In the genomic region with DNA sequence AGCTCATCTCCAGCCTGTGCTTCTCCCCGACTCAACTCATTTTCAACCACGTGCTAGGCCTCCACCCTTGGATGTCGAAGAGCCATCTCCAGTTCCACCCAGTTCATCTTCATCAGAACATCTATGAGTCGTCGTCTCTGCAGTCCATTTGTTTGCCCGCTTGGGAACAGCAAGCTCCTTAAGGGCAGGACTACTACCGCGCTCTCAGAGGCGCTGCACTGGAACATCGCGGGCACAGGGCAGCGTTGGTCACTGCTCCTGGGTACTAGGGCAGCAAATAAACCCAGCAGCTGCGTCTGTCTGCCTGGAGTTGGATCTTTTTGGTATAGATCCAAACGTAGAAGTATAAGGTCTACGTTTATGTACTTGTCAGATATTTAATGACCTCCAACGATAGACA, we compare ENCODE assay signal across 8 cellular contexts. TPM values are rescaled to one million over a fixed set of nuclear protein-coding genes. Genes with fewer than 3 reads are reported as not detected.
DNase-seq lines count a peak whose midpoint lies in the region; ATAC-seq and TF ChIP-seq lines count a peak whose summit lies in the region.

No MANE protein-coding gene starts in this region.

- CTCF ChIA-PET in activated CD8-positive, alpha-beta T cell treated with anti-CD3 and anti-CD28 coated beads for 36 hours (lab: Charles Lee), result interaction anchor here (1.0 to 1.4 kb wide), 4 partner anchors 21 to 114 kb away, joined by 3 to 8 read pairs (median 3); no protein-coding TSS in a partner anchor

- H3K79me2 ChIP-seq in fibroblast of lung (ENCODE audit: control insufficient read depth, insufficient read depth, low read length), result no peaks in the 10 kb centered on the region

- TF ChIP-seq CTCF in activated CD8-positive, alpha-beta T cell treated with anti-CD3 and anti-CD28 coated beads for 36 hours (IDR thresholded peaks at IDR 0.05), result no peak
- TF ChIP-seq CTCF in fibroblast of lung (conservative IDR thresholded peaks at IDR 0.05 in 1 of 2, IDR thresholded peaks at IDR 0.05 in 1 of 2; ENCODE audit: low read depth in 1 of 2, low read length in 2 of 2), result no peak
- no peak for TF ChIP-seq CTCF in neutrophil (IDR thresholded peaks at IDR 0.05)

- peak; percentile 19 for DNase-seq in activated CD8-positive, alpha-beta T cell treated with anti-CD3 and anti-CD28 coated beads for 36 hours
- peak; percentile 20 to 21 for DNase-seq in fibroblast of lung (ENCODE audit: low read depth in 2 of 2)
- DNase-seq in NCI-H774 (lab: John Stamatoyannopoulos, UW), result no peak
- DNase-seq in NCI-H1694 treated with DMSO at 0.1 percent for 48 hours (lab: John Stamatoyannopoulos, UW), result no peak

- H3K27me3 ChIP-seq in HUES64 (ENCODE audit: insufficient read depth, low read length), result peaks cover 51% of the 10 kb centered on the region
- no peaks in the 10 kb centered on the region for H3K27me3 ChIP-seq in fibroblast of lung (ENCODE audit: control insufficient read depth, insufficient read depth, low read length)
- H3K27me3 ChIP-seq in neutrophil, result no peaks in the 10 kb centered on the region

- 0 out of 2 replicates have a peak, but pooled peaks cover 3% of the 10 kb centered on the region for H3K4me1 ChIP-seq in HUES64 (ENCODE audit: insufficient read depth, low read length)
- H3K4me1 ChIP-seq in fibroblast of lung (ENCODE audit: control insufficient read depth, extremely low read depth, insufficient read depth, low read length), result no peaks in the 10 kb centered on the region
- peaks cover 48 to 49% of the 10 kb centered on the region in 2 experiments for H3K4me1 ChIP-seq in neutrophil (ENCODE audit: control insufficient read depth in 1 of 2, insufficient read depth in 1 of 2, low read depth in 1 of 2, low read length in 1 of 2)

- H3K4me2 ChIP-seq in fibroblast of lung (ENCODE audit: extremely low read depth, insufficient read depth, low read length), result peak overlapping the region; percentile 83

- peak overlapping the region; percentile 90 for H3K27ac Mint-ChIP-seq in activated CD8-positive, alpha-beta T cell treated with anti-CD3 and anti-CD28 coated beads for 36 hours

- H3K9me3 ChIP-seq in HUES64 (ENCODE audit: insufficient read depth, low read depth, low read length) (peaks cover 8% of the 10 kb centered on the region; the same call in 1 of the 2 replicates), fibroblast of lung (ENCODE audit: control insufficient read depth, insufficient read depth, low read depth, low read length) (no peaks in the 10 kb centered on the region), neutrophil (no peaks in the 10 kb centered on the region)

- H3K4me3 ChIP-seq in HUES64 (ENCODE audit: low read length), result peak overlapping the region; percentile 83
- H3K4me3 ChIP-seq in fibroblast of lung (replicated peaks in 1 of 4; ENCODE audit: control extremely low read depth in 1 of 4, insufficient read depth in 1 of 4, low read depth in 3 of 4, low read length in 4 of 4), result peak overlapping the region; percentile 49 to 78 (median 68)
- peak overlapping the region; percentile 90 to 95 for H3K4me3 ChIP-seq in neutrophil (ENCODE audit: low read depth in 1 of 2, low read length in 1 of 2)

- 66% methylated on average over 16 of the region's 16 CpGs for WGBS in HUES64

- peaks cover 36% of the 10 kb centered on the region for H3K4me1 Mint-ChIP-seq in activated CD8-positive, alpha-beta T cell treated with anti-CD3 and anti-CD28 coated beads for 36 hours (ENCODE audit: low read depth)

- POLR2A ChIA-PET in activated CD8-positive, alpha-beta T cell treated with anti-CD3 and anti-CD28 coated beads for 36 hours (lab: Charles Lee), result interaction anchor here (0.6 to 2.3 kb wide), 4 partner anchors 10 to 53 kb away, joined by 3 to 9 read pairs (median 4); no protein-coding TSS in a partner anchor

- H3K36me3 Mint-ChIP-seq in activated CD8-positive, alpha-beta T cell treated with anti-CD3 and anti-CD28 coated beads for 36 hours (ENCODE audit: low read depth), result peaks cover 19% of the 10 kb centered on the region

- no peaks in the 10 kb centered on the region for H3K36me3 ChIP-seq in HUES64 (ENCODE audit: insufficient read depth, low read length)
- no peaks in the 10 kb centered on the region for H3K36me3 ChIP-seq in fibroblast of lung (ENCODE audit: control insufficient read depth, insufficient read depth, low read length)
- H3K36me3 ChIP-seq in neutrophil, result no peaks in the 10 kb centered on the region

- peaks cover 10% of the 10 kb centered on the region for H3K9me3 Mint-ChIP-seq in activated CD8-positive, alpha-beta T cell treated with anti-CD3 and anti-CD28 coated beads for 36 hours

- intact Hi-C loops in activated CD8-positive, alpha-beta T cell treated with anti-CD3 and anti-CD28 coated beads for 36 hours (cut with micrococcal nuclease), result no loop called here

- H2AFZ ChIP-seq in fibroblast of lung (ENCODE audit: low read length), result peak overlapping the region; percentile 93

- ATAC-seq in activated CD8-positive, alpha-beta T cell treated with anti-CD3 and anti-CD28 coated beads for 36 hours, result no peak
- ATAC-seq in HG03432 (IDR thresholded peaks at IDR 0.05; ENCODE audit: unreplicated experiment) (no peak), GM18517 (IDR thresholded peaks at IDR 0.05; ENCODE audit: unreplicated experiment) (no peak)

- no peaks in the 10 kb centered on the region for H4K20me1 ChIP-seq in fibroblast of lung (ENCODE audit: control insufficient read depth, extremely low read depth, insufficient read depth, low read length)

- no peaks in the 10 kb centered on the region for H3K27me3 Mint-ChIP-seq in activated CD8-positive, alpha-beta T cell treated with anti-CD3 and anti-CD28 coated beads for 36 hours

- H3K9ac ChIP-seq in HUES64 (ENCODE audit: low read depth, low read length) (peak overlapping the region; percentile 79), fibroblast of lung (ENCODE audit: insufficient read depth, low read length) (peak overlapping the region; percentile 71)

- peak overlapping the region; percentile 71 for H3K4me3 Mint-ChIP-seq in activated CD8-positive, alpha-beta T cell treated with anti-CD3 and anti-CD28 coated beads for 36 hours

- H3K27ac ChIP-seq in HUES64 (ENCODE audit: low read depth, low read length), result peak overlapping the region; percentile 62; the same call in 1 of the 2 replicates
- peak overlapping the region; percentile 71 for H3K27ac ChIP-seq in fibroblast of lung (ENCODE audit: insufficient read depth, low read length)
- peak overlapping the region; percentile 98 for H3K27ac ChIP-seq in neutrophil

RNA-seq across cellular contexts. Expression of gene PRDM2, which starts 0.5 kb away (rescaled TPM):
- 15.6 TPM for polyA plus RNA-seq in HUES64 (2013, experiment 1 of 2)
- 20.2 TPM for polyA plus RNA-seq in HUES64 (2013, experiment 2 of 2)
- 10 to 100 TPM; 41.2 to 43.6 TPM for total RNA-seq in activated CD8-positive, alpha-beta T cell treated with anti-CD3 and anti-CD28 coated beads for 36 hours
- total RNA-seq in fibroblast of lung, result 7.2 and 9.1 TPM in 2 replicates
- 11.1 and 11.6 TPM in 2 replicates for polyA plus RNA-seq in fibroblast of lung
- polyA plus RNA-seq in fibroblast of lung (2012), result 8.5 and 11.5 TPM in 2 replicates
- 12.7 and 14.9 TPM in 2 replicates for polyA minus RNA-seq in fibroblast of lung (ENCODE audit: low replicate concordance)

Comparison
In these comparisons a context has a peak if more than half of its experiments do, and no peak if none do; other contexts are left out.
1. DNase-seq: peak in activated CD8-positive, alpha-beta T cell treated with anti-CD3 and anti-CD28 coated beads for 36 hours (single experiment) and fibroblast of lung (2 of 2); none in NCI-H774 (single experiment) and NCI-H1694 treated with DMSO at 0.1 percent for 48 hours (single experiment).
2. Peak in every context shown above with its lines, with median percentiles within 50 percentile points of each other: H3K27ac ChIP-seq and H3K4me3 ChIP-seq.